Comparison of ENCODE assay signal across 8 cellular contexts in the genomic region with DNA sequence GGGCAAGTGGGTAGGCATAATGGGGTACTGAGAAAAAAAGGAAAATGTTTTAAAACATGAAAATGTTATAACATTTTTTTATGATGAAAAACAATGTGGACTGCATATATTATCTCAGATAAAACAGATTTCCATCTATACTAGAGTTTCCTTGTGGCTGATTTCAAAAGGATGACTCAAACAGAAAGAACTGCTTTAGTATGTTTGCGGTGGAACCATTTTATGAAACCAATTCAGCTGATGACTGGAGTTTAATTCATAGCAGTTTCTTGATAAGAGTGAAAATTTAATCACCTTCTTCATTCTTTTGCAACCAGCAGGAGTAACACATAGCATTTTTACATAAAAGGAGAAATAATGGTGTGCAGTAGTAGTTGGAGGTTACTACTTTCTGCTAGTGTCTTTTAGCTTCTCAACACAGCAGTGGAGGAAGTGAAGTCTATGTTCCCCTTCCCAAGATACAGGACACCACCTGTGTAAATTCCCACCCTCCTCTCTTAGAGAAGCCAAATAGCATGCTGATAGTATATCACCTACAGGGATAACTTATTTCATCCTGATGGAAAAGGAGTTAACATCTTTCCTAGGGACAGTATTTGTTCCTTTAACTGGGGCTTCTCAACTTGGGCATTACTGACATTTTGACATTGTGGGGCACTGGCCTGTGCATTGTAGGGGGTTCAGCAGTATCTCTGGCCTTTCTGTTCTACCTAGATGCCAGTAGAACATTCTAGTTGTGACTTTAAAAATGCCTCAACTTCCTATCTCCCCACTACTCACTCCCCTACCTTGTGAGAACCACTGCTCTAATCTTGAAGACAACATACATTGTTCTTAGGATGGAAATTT. TPM values are rescaled to one million over a fixed set of nuclear protein-coding genes. Genes with fewer than 3 reads are reported as not detected.
DNase-seq lines count a peak whose midpoint lies in the region; ATAC-seq and FAIRE-seq lines count a peak whose summit lies in the region.

No MANE protein-coding gene starts in this region.

- H3K27ac ChIP-seq in esophagus (ENCODE audit: low read depth in 2 of 2, low read length in 1 of 2) = peak overlapping the region; percentile 76 to 77

- FAIRE-seq in RCC 7860 (lab: Jason Lieb, UNC) = peak; percentile 97

- no peaks in the 10 kb centered on the region for H3K36me3 ChIP-seq in esophagus (ENCODE audit: control insufficient read depth in 2 of 2, insufficient read depth in 2 of 2, low read length in 1 of 2)

- H3K4me1 ChIP-seq in esophagus (ENCODE audit: control insufficient read depth in 2 of 2, insufficient read depth in 2 of 2, low read length in 1 of 2) = no peaks in the 10 kb centered on the region

- H3K4me3 ChIP-seq in esophagus (ENCODE audit: low read depth in 1 of 2, low read length in 2 of 2) = no peak overlapping the region

- 31 to 37% methylated on average over 1 of the region's 1 CpG for WGBS in esophagus, 2 donors

- peak; percentile 67 for ATAC-seq in GM18511 (IDR thresholded peaks at IDR 0.05; ENCODE audit: unreplicated experiment)
- peak; percentile 53 for ATAC-seq in HG02588 (IDR thresholded peaks at IDR 0.05; ENCODE audit: unreplicated experiment)

- no peaks in the 10 kb centered on the region for H3K27me3 ChIP-seq in esophagus (ENCODE audit: control insufficient read depth in 1 of 2, insufficient read depth in 2 of 2, low read length in 2 of 2)

- H3K9me3 ChIP-seq in esophagus (ENCODE audit: control insufficient read depth in 2 of 2, insufficient read depth in 1 of 2, low read depth in 1 of 2, low read length in 1 of 2) = no peaks in the 10 kb centered on the region

- DNase-seq in RCC 7860 (ENCODE audit: low spot score) = peak; percentile 66
- DNase-seq in stromal cell of bone marrow (ENCODE audit: low read depth) = peak; percentile 23
- no peak for DNase-seq in DMS79 treated with DMSO at 0.1 percent for 48 hours (lab: John Stamatoyannopoulos, UW)
- DNase-seq in SKM-1 treated with dmso at 0.1 percent for 144 hours (lab: John Stamatoyannopoulos, UW; ENCODE audit: unreplicated experiment) = no peak
- no peak for DNase-seq in NCI-H2171 (lab: John Stamatoyannopoulos, UW)

RNA-seq across cellular contexts. Expression of a gene that starts 29.9 kb away (rescaled TPM):
- 10 to 100 TPM; 31.7 to 51.9 TPM for polyA plus RNA-seq in esophagus

Comparison
In these comparisons a context has a peak if more than half of its experiments do, and no peak if none do; other contexts are left out.
1. DNase-seq: peak in RCC 7860 (single experiment) and stromal cell of bone marrow (single experiment); none in DMS79 treated with DMSO at 0.1 percent for 48 hours (single experiment), SKM-1 treated with dmso at 0.1 percent for 144 hours (single experiment) and NCI-H2171 (single experiment).